In the genomic region with DNA sequence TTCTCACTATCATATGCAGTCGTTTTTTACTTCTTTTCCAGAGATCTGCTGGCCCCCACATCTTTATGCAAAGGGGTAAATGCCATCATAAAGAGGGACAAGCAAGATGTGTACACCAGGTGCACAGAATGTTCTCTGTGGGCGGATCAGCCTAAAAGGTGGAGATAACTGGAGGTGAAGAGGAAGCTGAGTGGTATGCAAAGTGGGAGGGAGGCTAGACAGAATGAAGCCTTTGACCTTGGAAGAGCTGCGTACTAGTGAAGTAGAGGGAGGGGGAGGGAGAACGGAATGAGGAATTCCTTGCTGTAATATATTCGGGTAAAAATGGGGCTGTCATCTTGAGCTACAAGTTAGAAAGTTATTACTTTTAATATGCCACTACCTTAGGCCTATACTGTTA, we compare ENCODE assay signal across 12 cellular contexts.
A peak's percentile ranks its signal among the peaks of the same experiment; 100 is the strongest.
DNase-seq lines count a peak whose midpoint lies in the region; ATAC-seq, FAIRE-seq and TF ChIP-seq lines count a peak whose summit lies in the region.
"Had no signal": no experiment of that assay in that cellular context is flagged by ENCODE, and none has a peak within 500 bp of the region (broad histone marks: within the 10 kb centered on the region; RNA-seq: fewer than 3 reads in every experiment).

No MANE protein-coding gene starts in this region.

- SMC1A ChIA-PET in GM12878 (lab: Charles Lee; ENCODE audit: uncharacterized antibody, unreplicated experiment), result interaction anchor here (0.6 to 3.7 kb wide), 32 partner anchors 11 to 1112 kb away, joined by 3 to 25 read pairs (median 4); no protein-coding TSS in a partner anchor

- no peak overlapping the region for H3K4me2 ChIP-seq in GM12878 (ENCODE audit: control insufficient read depth, insufficient read depth)

- H3K36me3 Mint-ChIP-seq in mesothelial cell of epicardium (no peaks in the 10 kb centered on the region), nephron progenitor cell (ENCODE audit: low read depth) (no peaks in the 10 kb centered on the region)
- H3K36me3 Mint-ChIP-seq: natural killer cell treated with Interleukin-12 subunit alpha and Interleukin-12 subunit beta and Interleukin-15 and Interleukin-18, amount 100 ng/mL, for 72 hours had no signal

- DNase-seq in GM12878 (ENCODE audit: low read depth, low spot score) (no peak), mesothelial cell of epicardium (ENCODE audit: low spot score in 2 of 2, unreplicated experiment in 2 of 2) (no peak), upper lobe of right lung (no peak), GM10266 (ENCODE audit: extremely low spot score) (no peak), nephron progenitor cell (no peak)
- DNase-seq in stimulated activated CD4-positive, alpha-beta T cell treated with anti-CD3 and anti-CD28 coated beads, Interleukin-4, amount 100 ng/mL, for 1 hour, result no peak

- no peak for TF ChIP-seq CTCF in GM12878 (IDR thresholded peaks at IDR 0.05 in 2 of 3, conservative IDR thresholded peaks at IDR 0.05 in 1 of 3; ENCODE audit: control insufficient read depth in 2 of 3, extremely low read depth in 1 of 3, insufficient read depth in 1 of 3, low read depth in 3 of 3, low read length in 3 of 3)
- TF ChIP-seq CTCF in mesothelial cell of epicardium (IDR thresholded peaks at IDR 0.05; ENCODE audit: unreplicated experiment), result no peak
- TF ChIP-seq CTCF in upper lobe of right lung (IDR thresholded peaks at IDR 0.05), result no peak
- TF ChIP-seq CTCF in GM10266 (IDR thresholded peaks at IDR 0.05; ENCODE audit: control insufficient read depth, insufficient read depth, low read depth, missing control alignments), result no peak
- no peak for TF ChIP-seq CTCF in nephron progenitor cell (IDR thresholded peaks at IDR 0.05)

- no peak for TF ChIP-seq EP300 in GM12878 (IDR thresholded peaks at IDR 0.05; ENCODE audit: borderline replicate concordance in 1 of 2, control insufficient read depth in 1 of 2, low read depth in 2 of 2, low read length in 2 of 2)

- H3K4me1 ChIP-seq in ES-I3 (ENCODE audit: insufficient read depth, low read length), result 0 out of 2 replicates have a peak, but pooled peaks cover 3% of the 10 kb centered on the region
- peaks cover 19% of the 10 kb centered on the region for H3K4me1 ChIP-seq in HUES64 (ENCODE audit: insufficient read depth, low read length)
- H3K4me1 ChIP-seq in GM12878 (ENCODE audit: control insufficient read depth, insufficient read depth, low read length), result peaks cover 24% of the 10 kb centered on the region; the same call in 1 of the 2 replicates
- peaks cover 5% of the 10 kb centered on the region for H3K4me1 ChIP-seq in upper lobe of right lung
- H3K4me1 ChIP-seq: Caco-2 had no signal

- H3K4me3 Mint-ChIP-seq in mesothelial cell of epicardium (peak overlapping the region; percentile 61), nephron progenitor cell (no peak overlapping the region)
- H3K4me3 Mint-ChIP-seq: natural killer cell treated with Interleukin-12 subunit alpha and Interleukin-12 subunit beta and Interleukin-15 and Interleukin-18, amount 100 ng/mL, for 72 hours had no signal

- no peak for TF ChIP-seq RAD21 in GM12878 (IDR thresholded peaks at IDR 0.05; ENCODE audit: insufficient read depth, low read depth, low read length)

- H4K20me1 ChIP-seq in GM12878 (ENCODE audit: control insufficient read depth, insufficient read depth), result no peaks in the 10 kb centered on the region

- H3K4me3 ChIP-seq in HUES64 (ENCODE audit: low read length) (peak overlapping the region; percentile 9; the same call in 1 of the 2 replicates), GM12878 (no peak overlapping the region), upper lobe of right lung (no peak overlapping the region)

- H3K9ac ChIP-seq in ES-I3 (ENCODE audit: low read depth, low read length) (peak overlapping the region; percentile 34; the same call in 1 of the 2 replicates), HUES64 (ENCODE audit: low read depth, low read length) (no peak overlapping the region), GM12878 (ENCODE audit: control insufficient read depth, insufficient read depth, low read length) (no peak overlapping the region)

- BruUV-seq in GM12878 (replicated peaks; lab: Mats Ljungman, UMichigan), result no TSS peak

- no peak for TF ChIP-seq POLR2A in GM12878 (IDR thresholded peaks at IDR 0.05; ENCODE audit: low read depth, low read length)

- intact Hi-C loops in GM12878 (cut with micrococcal nuclease; ENCODE audit: unreplicated experiment) (loop anchor here (5.0 to 10.0 kb wide), 2 partner anchors 388 to 596 kb away; no protein-coding TSS in a partner anchor), upper lobe of right lung (cut with DNase I) (no loop called here)

- H3K27me3 Mint-ChIP-seq in mesothelial cell of epicardium (ENCODE audit: low read depth), result no peaks in the 10 kb centered on the region
- H3K27me3 Mint-ChIP-seq in nephron progenitor cell (ENCODE audit: low read depth, poor library complexity), result no peaks in the 10 kb centered on the region

- no peak overlapping the region for H2AFZ ChIP-seq in GM12878 (ENCODE audit: control insufficient read depth, low read depth, low read length)

- in situ Hi-C loops in GM12878 (cut with MboI), result loop anchor here (5.0 kb wide), 1 partner anchor 688 kb away; no protein-coding TSS in a partner anchor

- H3K9me3 Mint-ChIP-seq in mesothelial cell of epicardium, result no peaks in the 10 kb centered on the region
- H3K9me3 Mint-ChIP-seq in nephron progenitor cell, result no peaks in the 10 kb centered on the region
- H3K9me3 Mint-ChIP-seq: natural killer cell treated with Interleukin-12 subunit alpha and Interleukin-12 subunit beta and Interleukin-15 and Interleukin-18, amount 100 ng/mL, for 72 hours had no signal

- ATAC-seq in GM12878 (peak; percentile 13), upper lobe of right lung (no peak)

- 53% methylated on average over 5 of the region's 5 CpGs for WGBS in HUES64
- 54% methylated on average over 5 of the region's 5 CpGs for WGBS in GM12878 (ENCODE audit: insufficient coverage, insufficient replicate concordance, low lambda C conversion rate, missing lambda C conversion rate)

- no peaks in the 10 kb centered on the region for H3K79me2 ChIP-seq in GM12878 (ENCODE audit: control insufficient read depth, insufficient read depth, low read length)

- H3K36me3 ChIP-seq in ES-I3 (ENCODE audit: insufficient read depth, low read length) (no peaks in the 10 kb centered on the region), HUES64 (ENCODE audit: insufficient read depth, low read length) (no peaks in the 10 kb centered on the region), GM12878 (ENCODE audit: control insufficient read depth in 2 of 2, insufficient read depth in 2 of 2, low read length in 1 of 2) (no peaks in the 10 kb centered on the region), upper lobe of right lung (no peaks in the 10 kb centered on the region)
- H3K36me3 ChIP-seq: brain microvascular endothelial cell, thoracic aorta had no signal

- CTCF ChIA-PET in GM12878 (lab: Yijun Ruan, JAX), result interaction anchor here (0.7 to 4.7 kb wide), 31 partner anchors 9 to 1266 kb away, joined by 3 to 46 read pairs (median 5); no protein-coding TSS in a partner anchor

- H3K4me1 Mint-ChIP-seq in mesothelial cell of epicardium, result peaks cover 31% of the 10 kb centered on the region
- peaks cover 11% of the 10 kb centered on the region for H3K4me1 Mint-ChIP-seq in nephron progenitor cell

- H3K27ac ChIP-seq in HUES64 (ENCODE audit: low read depth, low read length) (no peak overlapping the region), GM12878 (ENCODE audit: control insufficient read depth, insufficient read depth) (no peak overlapping the region), upper lobe of right lung (no peak overlapping the region)
- H3K27ac ChIP-seq: brain microvascular endothelial cell, thoracic aorta had no signal

- RAD21 ChIA-PET in GM12878 (lab: Charles Lee; ENCODE audit: unreplicated experiment), result interaction anchor here (0.6 to 2.3 kb wide), 19 partner anchors 11 to 1266 kb away, joined by 3 to 17 read pairs (median 4); no protein-coding TSS in a partner anchor

- no peak for FAIRE-seq in GM12878 (lab: Jason Lieb, UNC)

- POLR2A ChIA-PET in GM12878 (lab: Charles Lee), result no interaction called here

- H3K27ac Mint-ChIP-seq in mesothelial cell of epicardium (peak overlapping the region; percentile 58), nephron progenitor cell (no peak overlapping the region)
- H3K27ac Mint-ChIP-seq: natural killer cell treated with Interleukin-12 subunit alpha and Interleukin-12 subunit beta and Interleukin-15 and Interleukin-18, amount 100 ng/mL, for 72 hours had no signal

- H3K27me3 ChIP-seq in HUES64 (ENCODE audit: insufficient read depth, low read length), result 0 out of 2 replicates have a peak, but pooled peaks cover 4% of the 10 kb centered on the region
- H3K27me3 ChIP-seq in GM12878 (replicated peaks in 1 of 2; ENCODE audit: control insufficient read depth in 2 of 2, insufficient read depth in 2 of 2, low read length in 1 of 2), result no peaks in the 10 kb centered on the region
- H3K27me3 ChIP-seq in upper lobe of right lung, result no peaks in the 10 kb centered on the region
- H3K27me3 ChIP-seq: brain microvascular endothelial cell had no signal

- H3K9me3 ChIP-seq in ES-I3 (ENCODE audit: control insufficient read depth, insufficient read depth, low read length), result no peaks in the 10 kb centered on the region
- H3K9me3 ChIP-seq in HUES64 (ENCODE audit: insufficient read depth, low read depth, low read length), result no peaks in the 10 kb centered on the region
- H3K9me3 ChIP-seq in GM12878 (replicated peaks; ENCODE audit: control insufficient read depth, insufficient read depth, low read length), result no peaks in the 10 kb centered on the region
- H3K9me3 ChIP-seq in upper lobe of right lung, result no peaks in the 10 kb centered on the region
- H3K9me3 ChIP-seq: Caco-2, thoracic aorta had no signal

TF ChIP-seq in GM12878, 131 proteins besides CTCF, POLR2A, EP300 and RAD21 (continues in another document):
- no peak for TF ChIP-seq YY1 (IDR thresholded peaks at IDR 0.05; ENCODE audit: low read depth, low read length)
